1 cellular context compared by ENCODE assay signal in genomic region chr9:82532504-82532903, GRCh38.
TF ChIP-seq lines count a peak whose summit lies in the region.

No MANE protein-coding gene starts in this region.

TF ChIP-seq in GM23338, 12 proteins besides CTCF, POLR2A, EP300 and RAD21 (continued from another document):
- no peak for TF ChIP-seq REST (IDR thresholded peaks at IDR 0.05; ENCODE audit: unreplicated experiment)
